ENCODE assay signal across 8 cellular contexts in the genomic region with DNA sequence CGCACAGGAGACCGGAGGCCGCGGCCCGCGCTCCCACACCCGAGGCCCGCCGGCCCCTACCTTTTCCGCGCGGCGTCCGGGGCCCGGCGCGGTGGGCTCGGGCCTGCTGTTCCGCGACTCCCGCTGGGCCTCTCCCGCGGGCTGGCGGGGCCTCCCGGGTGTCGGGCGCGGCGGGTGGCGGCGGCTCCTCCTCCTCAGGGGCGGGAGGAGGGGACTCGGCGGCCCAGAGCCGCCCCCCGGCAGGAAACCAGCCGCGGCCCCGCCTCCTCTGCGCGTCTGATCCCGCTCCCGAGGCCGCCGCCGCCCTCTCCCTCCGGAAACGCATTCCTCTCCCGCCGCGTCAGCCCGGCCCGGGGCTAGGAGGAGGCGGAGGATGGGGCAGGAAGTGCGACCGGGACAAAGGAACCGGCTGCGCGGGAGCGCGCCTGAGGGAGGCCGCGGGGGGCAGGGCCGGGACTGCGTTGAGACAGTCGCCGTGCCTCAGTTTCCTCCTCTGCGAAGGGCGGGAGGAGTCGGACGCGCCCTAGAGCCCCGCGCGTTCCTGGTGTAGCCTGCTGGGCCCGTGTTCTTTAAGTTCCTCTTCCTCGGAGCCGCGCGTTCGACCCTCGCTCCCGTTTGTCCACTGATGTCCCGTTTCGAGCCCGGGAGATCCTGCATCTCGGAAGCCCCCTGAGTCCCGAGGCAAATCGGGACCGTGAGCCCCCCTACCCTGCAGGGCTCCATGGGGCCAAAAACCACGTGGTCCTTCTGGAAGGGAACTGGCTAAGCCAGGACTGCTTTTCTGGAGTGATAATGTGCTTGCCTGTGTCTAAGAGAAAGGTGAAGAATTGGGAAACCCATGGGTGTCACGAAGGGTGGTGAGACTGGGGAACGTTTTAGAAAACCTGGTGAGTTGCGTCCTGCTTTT. TPM values are rescaled to one million over a fixed set of nuclear protein-coding genes. Genes with fewer than 3 reads are reported as not detected.
DNase-seq lines count a peak whose midpoint lies in the region; ATAC-seq and TF ChIP-seq lines count a peak whose summit lies in the region.

TSS of gene ITGB1 (minus strand) at position 146 of the 907 bp plus-strand sequence. CDS start 22,672 bp downstream, outside the sequence.

- H3K9me3 Mint-ChIP-seq in activated CD4-positive, alpha-beta memory T cell treated with anti-CD3 and anti-CD28 coated beads, Interleukin-2, amount 10 ng/mL, durations not matched to agents 7 days and 5 days: no peaks in the 10 kb centered on the region

- H3K36me3 ChIP-seq in duodenal mucosa (ENCODE audit: control insufficient read depth in 1 of 2, insufficient read depth in 2 of 2, low read length in 2 of 2): no peaks in the 10 kb centered on the region

- CTCF ChIA-PET in activated CD4-positive, alpha-beta memory T cell treated with anti-CD3 and anti-CD28 coated beads, Interleukin-2, amount 10 ng/mL, durations not matched to agents 7 days and 5 days (lab: Charles Lee): interaction anchor here (1.0 to 1.1 kb wide), 2 partner anchors 22 to 50 kb away, joined by 3 read pairs; no protein-coding TSS in a partner anchor

- H3K4me1 ChIP-seq in duodenal mucosa (ENCODE audit: control insufficient read depth in 1 of 2, insufficient read depth in 2 of 2, low read length in 2 of 2): peaks cover 48% of the 10 kb centered on the region in 2 donors

- peak within 1 kb of the TSS; percentile 95 for H3K27ac ChIP-seq in C4-2B
- H3K27ac ChIP-seq in duodenal mucosa (ENCODE audit: low read depth, low read length): peak within 1 kb of the TSS; percentile 91

- ATAC-seq in GM19395 (IDR thresholded peaks at IDR 0.05; ENCODE audit: unreplicated experiment): peak; percentile 66
- peak; percentile 43 for ATAC-seq in HG03565 (IDR thresholded peaks at IDR 0.05; ENCODE audit: unreplicated experiment)

- H3K4me3 ChIP-seq in duodenal mucosa (ENCODE audit: low read depth in 1 of 2, low read length in 2 of 2) (peak within 1 kb of the TSS; percentile 90 to 99), lower leg skin (ENCODE audit: low read depth, poor library complexity, severe bottlenecking) (peak within 1 kb of the TSS; percentile 95)

- peak in 1 of 2 donors; percentile 67 for TF ChIP-seq POLR2A in lower leg skin (IDR thresholded peaks at IDR 0.05)

- no peaks in the 10 kb centered on the region for H3K27me3 Mint-ChIP-seq in activated CD4-positive, alpha-beta memory T cell treated with anti-CD3 and anti-CD28 coated beads, Interleukin-2, amount 10 ng/mL, durations not matched to agents 7 days and 5 days

- WGBS in lower leg skin, 2 donors: 0 to 1% methylated on average over 37 to 49 of the region's 94 CpGs

- peak within 1 kb of the TSS; percentile 82 for H3K4me3 Mint-ChIP-seq in activated CD4-positive, alpha-beta memory T cell treated with anti-CD3 and anti-CD28 coated beads, Interleukin-2, amount 10 ng/mL, durations not matched to agents 7 days and 5 days

- peaks cover 46% of the 10 kb centered on the region for H3K4me1 Mint-ChIP-seq in activated CD4-positive, alpha-beta memory T cell treated with anti-CD3 and anti-CD28 coated beads, Interleukin-2, amount 10 ng/mL, durations not matched to agents 7 days and 5 days

- POLR2A ChIA-PET in activated CD4-positive, alpha-beta memory T cell treated with anti-CD3 and anti-CD28 coated beads, Interleukin-2, amount 10 ng/mL, durations not matched to agents 7 days and 5 days (lab: Charles Lee): interaction anchor here (0.6 to 9.1 kb wide), 8 partner anchors 10 to 580 kb away, joined by 3 to 100 read pairs (median 6); no protein-coding TSS in a partner anchor

- TF ChIP-seq CTCF in C4-2B (conservative IDR thresholded peaks at IDR 0.05): no peak
- no peak for TF ChIP-seq CTCF in lower leg skin (IDR thresholded peaks at IDR 0.05)

- H3K36me3 Mint-ChIP-seq in activated CD4-positive, alpha-beta memory T cell treated with anti-CD3 and anti-CD28 coated beads, Interleukin-2, amount 10 ng/mL, durations not matched to agents 7 days and 5 days (ENCODE audit: low read depth): peaks cover 19% of the 10 kb centered on the region

- H3K9ac ChIP-seq in duodenal mucosa (ENCODE audit: low read depth in 1 of 2, low read length in 2 of 2): peak within 1 kb of the TSS; percentile 99 to 100

- DNase-seq in NCI-H82 (lab: John Stamatoyannopoulos, UW) (peak; percentile 96), lower leg skin (ENCODE audit: low spot score in 2 of 2) (peak; percentile 92 to 99)
- peak; percentile 88 for DNase-seq in activated CD4-positive, alpha-beta memory T cell treated with anti-CD3 and anti-CD28 coated beads, Interleukin-2, amount 10 ng/mL, durations not matched to agents 7 days and 5 days
- DNase-seq in stimulated activated CD4-positive, alpha-beta T cell treated with anti-CD3 and anti-CD28 coated beads, Interleukin-4, amount 100 ng/mL, for 4 hours: peak; percentile 79 to 86

- H3K27me3 ChIP-seq in duodenal mucosa (ENCODE audit: control insufficient read depth in 1 of 2, insufficient read depth in 2 of 2, low read length in 2 of 2): no peaks in the 10 kb centered on the region

- H3K27ac Mint-ChIP-seq in activated CD4-positive, alpha-beta memory T cell treated with anti-CD3 and anti-CD28 coated beads, Interleukin-2, amount 10 ng/mL, durations not matched to agents 7 days and 5 days: peak within 1 kb of the TSS; percentile 82

- intact Hi-C loops in lower leg skin (cut with DNase I; ENCODE audit: low total_unique reads): no loop called here

- no peaks in the 10 kb centered on the region for H3K9me3 ChIP-seq in duodenal mucosa (ENCODE audit: control insufficient read depth in 1 of 2, low read length in 2 of 2)

RNA-seq across cellular contexts. Expression of gene ITGB1, which starts in this region (rescaled TPM):
- total RNA-seq in activated CD4-positive, alpha-beta memory T cell treated with anti-CD3 and anti-CD28 coated beads, Interleukin-2, amount 10 ng/mL, durations not matched to agents 7 days and 5 days: 100 to 1,000 TPM; 233 to 242 TPM
- total RNA-seq in lower leg skin: 100 to 1,000 TPM; 159 to 216 (median 209) TPM

Comparison
In these comparisons a context has a peak if more than half of its experiments do, and no peak if none do; other contexts are left out.
1. Peak in every context shown above with its lines: DNase-seq, ATAC-seq, H3K4me3 ChIP-seq and H3K27ac ChIP-seq.